In the genomic region with DNA sequence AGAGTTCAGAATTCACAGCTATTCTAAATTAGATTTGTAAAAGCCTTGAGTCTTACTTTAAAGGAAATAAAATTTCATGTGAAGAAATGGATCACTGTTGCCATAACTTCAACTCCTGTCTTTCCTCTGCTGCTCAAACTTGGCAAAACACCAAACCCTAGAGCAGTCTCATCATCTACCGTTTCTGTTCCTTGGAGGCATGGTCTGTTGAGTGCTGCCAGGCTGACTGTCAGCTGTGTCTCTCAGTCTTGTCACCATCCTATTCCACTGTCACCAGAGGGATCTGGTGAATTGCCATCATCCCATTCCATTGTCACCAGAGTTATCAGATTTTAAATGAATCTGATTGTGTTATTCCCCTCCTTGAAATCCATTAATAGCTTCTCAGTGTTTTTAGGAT, we compare ENCODE assay signal across 13 cellular contexts. TPM values are rescaled to one million over a fixed set of nuclear protein-coding genes. Genes with fewer than 3 reads are reported as not detected.
A peak's percentile ranks its signal among the peaks of the same experiment; 100 is the strongest.
DNase-seq lines count a peak whose midpoint lies in the region; ATAC-seq, FAIRE-seq and TF ChIP-seq lines count a peak whose summit lies in the region.
"Had no signal": no experiment of that assay in that cellular context is flagged by ENCODE, and none has a peak within 500 bp of the region (broad histone marks: within the 10 kb centered on the region; RNA-seq: fewer than 3 reads in every experiment).

No MANE protein-coding gene starts in this region.

- no peak overlapping the region for H3K9ac ChIP-seq in Karpas-422 (ENCODE audit: low read length)

- peaks cover 38% of the 10 kb centered on the region for H3K36me3 ChIP-seq in Karpas-422 (ENCODE audit: insufficient read depth, low read length)

- H4K20me1 ChIP-seq in Karpas-422 (ENCODE audit: insufficient read depth, low read depth, low read length): peaks cover 4% of the 10 kb centered on the region

- peaks cover 22% of the 10 kb centered on the region for H3K36me3 Mint-ChIP-seq in activated naive CD8-positive, alpha-beta T cell treated with anti-CD3 and anti-CD28 coated beads, Interleukin-2, amount 50 U/mL, for 24 hours (ENCODE audit: low read depth)

- H3K27me3 Mint-ChIP-seq in activated naive CD8-positive, alpha-beta T cell treated with anti-CD3 and anti-CD28 coated beads, Interleukin-2, amount 50 U/mL, for 24 hours: no peaks in the 10 kb centered on the region

- H3K4me1 ChIP-seq in Karpas-422 (ENCODE audit: low read length): peaks cover 21% of the 10 kb centered on the region
- H3K4me1 ChIP-seq: vagina had no signal

- peak; percentile 16 for FAIRE-seq in D721Med (lab: Jason Lieb, UNC)
- FAIRE-seq: small intestine had no signal

- no peak overlapping the region for H3K27ac Mint-ChIP-seq in activated naive CD8-positive, alpha-beta T cell treated with anti-CD3 and anti-CD28 coated beads, Interleukin-2, amount 50 U/mL, for 24 hours
- H3K27ac Mint-ChIP-seq: nephron had no signal

- H3K4me3 ChIP-seq in Karpas-422 (ENCODE audit: low read length): no peak overlapping the region
- H3K4me3 ChIP-seq: vagina had no signal

- H3K4me2 ChIP-seq in Karpas-422 (ENCODE audit: low read depth, low read length, poor library complexity, severe bottlenecking): no peak overlapping the region

- no peak overlapping the region for H3K4me3 Mint-ChIP-seq in activated naive CD8-positive, alpha-beta T cell treated with anti-CD3 and anti-CD28 coated beads, Interleukin-2, amount 50 U/mL, for 24 hours
- H3K4me3 Mint-ChIP-seq: nephron had no signal

- no peak for TF ChIP-seq CTCF in D721Med (IDR thresholded peaks at IDR 0.05; ENCODE audit: insufficient read depth, missing control alignments)

- H3K27ac ChIP-seq in Karpas-422 (ENCODE audit: low read length): no peak overlapping the region; the same call in 1 of the 2 replicates
- H3K27ac ChIP-seq: vagina had no signal

- peaks cover 98% of the 10 kb centered on the region for H3K79me2 ChIP-seq in Karpas-422 (ENCODE audit: low read length)

- H3K4me1 Mint-ChIP-seq in activated naive CD8-positive, alpha-beta T cell treated with anti-CD3 and anti-CD28 coated beads, Interleukin-2, amount 50 U/mL, for 24 hours: peaks cover 66% of the 10 kb centered on the region

- ATAC-seq in SK-N-SH treated with all-trans-retinoic acid at 6 μM for 48 hours (peak; percentile 57; the same call in 2 of the 3 replicates), Right ventricle myocardium inferior (no peak)
- no peak for ATAC-seq in activated naive CD8-positive, alpha-beta T cell treated with anti-CD3 and anti-CD28 coated beads, Interleukin-2, amount 50 U/mL, for 24 hours

- no peaks in the 10 kb centered on the region; the same call in 1 of the 2 replicates for H3K9me3 ChIP-seq in Karpas-422 (ENCODE audit: low read length)
- H3K9me3 ChIP-seq: vagina had no signal

- intact Hi-C loops in Right ventricle myocardium inferior (cut with DNase I): no loop called here

- H2AFZ ChIP-seq in Karpas-422 (ENCODE audit: low read length): no peak overlapping the region

- no peaks in the 10 kb centered on the region for H3K9me2 ChIP-seq in Karpas-422 (replicated peaks; ENCODE audit: insufficient read depth, low read length)

- H3K9me3 Mint-ChIP-seq in activated naive CD8-positive, alpha-beta T cell treated with anti-CD3 and anti-CD28 coated beads, Interleukin-2, amount 50 U/mL, for 24 hours: peaks cover 6% of the 10 kb centered on the region

- DNase-seq in AG08396 (ENCODE audit: low spot score): peak; percentile 13
- no peak for DNase-seq in D721Med (ENCODE audit: insufficient read length, low spot score)
- peak; percentile 21 for DNase-seq in glomerular visceral epithelial cell (ENCODE audit: extremely low spot score)
- no peak for DNase-seq in Karpas-422
- no peak for DNase-seq in activated naive CD8-positive, alpha-beta T cell treated with anti-CD3 and anti-CD28 coated beads, Interleukin-2, amount 50 U/mL, for 24 hours
- no peak for DNase-seq in Right ventricle myocardium inferior (ENCODE audit: missing footprints)
- DNase-seq in NK-92 (lab: John Stamatoyannopoulos, UW; ENCODE audit: unreplicated experiment): no peak
- DNase-seq: erythroblast, NCI-H1048, small intestine had no signal

- H3K27me3 ChIP-seq in Karpas-422 (ENCODE audit: low read length): no peaks in the 10 kb centered on the region
- H3K27me3 ChIP-seq: vagina had no signal

TF ChIP-seq in SK-N-SH treated with all-trans-retinoic acid at 6 μM for 48 hours, 23 proteins besides CTCF, POLR2A, EP300 and RAD21:
- TF ChIP-seq ARNTL (CRISPR knock-in tag; IDR thresholded peaks at IDR 0.05; ENCODE audit: borderline replicate concordance, low read depth): no peak
- no peak for TF ChIP-seq TOX (CRISPR knock-in tag; IDR thresholded peaks at IDR 0.05; ENCODE audit: borderline replicate concordance)
- no peak for TF ChIP-seq ISL1 (CRISPR knock-in tag; IDR thresholded peaks at IDR 0.05)
- no peak for TF ChIP-seq ZNF8 (CRISPR knock-in tag; IDR thresholded peaks at IDR 0.05)
- TF ChIP-seq, protein P1, sequence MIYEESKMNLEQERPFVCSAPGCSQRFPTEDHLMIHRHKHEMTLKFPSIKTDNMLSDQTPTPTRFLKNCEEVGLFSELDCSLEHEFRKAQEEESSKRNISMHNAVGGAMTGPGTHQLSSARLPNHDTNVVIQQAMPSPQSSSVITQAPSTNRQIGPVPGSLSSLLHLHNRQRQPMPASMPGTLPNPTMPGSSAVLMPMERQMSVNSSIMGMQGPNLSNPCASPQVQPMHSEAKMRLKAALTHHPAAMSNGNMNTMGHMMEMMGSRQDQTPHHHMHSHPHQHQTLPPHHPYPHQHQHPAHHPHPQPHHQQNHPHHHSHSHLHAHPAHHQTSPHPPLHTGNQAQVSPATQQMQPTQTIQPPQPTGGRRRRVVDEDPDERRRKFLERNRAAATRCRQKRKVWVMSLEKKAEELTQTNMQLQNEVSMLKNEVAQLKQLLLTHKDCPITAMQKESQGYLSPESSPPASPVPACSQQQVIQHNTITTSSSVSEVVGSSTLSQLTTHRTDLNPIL (CRISPR knock-in tag; IDR thresholded peaks at IDR 0.05; ENCODE audit: low read depth): no peak
- no peak for TF ChIP-seq OSR1 (CRISPR knock-in tag; IDR thresholded peaks at IDR 0.05)
- no peak for TF ChIP-seq PPARA (CRISPR knock-in tag; IDR thresholded peaks at IDR 0.05; ENCODE audit: borderline replicate concordance)
- TF ChIP-seq, protein P2, sequence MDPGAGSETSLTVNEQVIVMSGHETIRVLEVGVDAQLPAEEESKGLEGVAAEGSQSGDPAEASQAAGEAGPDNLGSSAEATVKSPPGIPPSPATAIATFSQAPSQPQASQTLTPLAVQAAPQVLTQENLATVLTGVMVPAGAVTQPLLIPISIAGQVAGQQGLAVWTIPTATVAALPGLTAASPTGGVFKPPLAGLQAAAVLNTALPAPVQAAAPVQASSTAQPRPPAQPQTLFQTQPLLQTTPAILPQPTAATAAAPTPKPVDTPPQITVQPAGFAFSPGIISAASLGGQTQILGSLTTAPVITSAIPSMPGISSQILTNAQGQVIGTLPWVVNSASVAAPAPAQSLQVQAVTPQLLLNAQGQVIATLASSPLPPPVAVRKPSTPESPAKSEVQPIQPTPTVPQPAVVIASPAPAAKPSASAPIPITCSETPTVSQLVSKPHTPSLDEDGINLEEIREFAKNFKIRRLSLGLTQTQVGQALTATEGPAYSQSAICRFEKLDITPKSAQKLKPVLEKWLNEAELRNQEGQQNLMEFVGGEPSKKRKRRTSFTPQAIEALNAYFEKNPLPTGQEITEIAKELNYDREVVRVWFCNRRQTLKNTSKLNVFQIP (CRISPR knock-in tag; IDR thresholded peaks at IDR 0.05; ENCODE audit: borderline replicate concordance, low read depth): no peak
- no peak for TF ChIP-seq CSRNP3 (CRISPR knock-in tag; IDR thresholded peaks at IDR 0.05)
- TF ChIP-seq ZNF70 (CRISPR knock-in tag; IDR thresholded peaks at IDR 0.05): no peak

RNA-seq across cellular contexts. Expression of gene STIM2, which starts 55.6 kb away (rescaled TPM):
- 96.4 and 203 TPM in 2 replicates for total RNA-seq in Karpas-422 (2014; rRNA removed; shearing (Covaris generic); ENCODE audit: low replicate concordance)
- total RNA-seq in Right ventricle myocardium inferior: 9.2 TPM

Comparison
In these comparisons a context has a peak if more than half of its experiments do, and no peak if none do; other contexts are left out.
1. DNase-seq: peak in AG08396 (single experiment) and glomerular visceral epithelial cell (single experiment); none in D721Med (single experiment), Karpas-422 (single experiment), activated naive CD8-positive, alpha-beta T cell treated with anti-CD3 and anti-CD28 coated beads, Interleukin-2, amount 50 U/mL, for 24 hours (single experiment), Right ventricle myocardium inferior (single experiment) and NK-92 (single experiment).